ENCODE assay signal across 8 cellular contexts in the genomic region with DNA sequence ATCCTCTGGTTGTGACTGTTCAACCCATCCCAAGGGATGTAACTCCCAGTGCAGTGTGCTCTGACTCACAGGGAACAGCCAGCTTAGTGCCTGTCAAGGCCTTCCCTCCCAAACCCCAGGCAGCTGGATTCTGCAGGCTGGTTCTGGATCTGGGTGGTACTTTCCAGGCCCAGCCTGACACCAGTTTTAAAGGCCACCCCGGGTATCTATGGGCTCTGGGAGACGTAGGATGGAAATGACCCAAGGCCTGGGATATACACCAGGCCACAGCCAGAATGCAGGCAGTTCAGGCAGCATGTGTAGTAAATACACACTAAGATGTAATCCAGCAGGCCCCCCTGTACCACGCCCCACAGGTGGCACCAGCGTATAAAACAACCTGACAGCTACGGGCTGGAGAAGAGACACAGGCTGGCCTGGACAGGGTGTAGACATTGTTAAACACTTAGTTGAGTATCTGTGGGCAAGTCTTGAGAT.
DNase-seq lines count a peak whose midpoint lies in the region; ATAC-seq and TF ChIP-seq lines count a peak whose summit lies in the region.

No MANE protein-coding gene starts in this region.

- DNase-seq in stimulated activated naive CD4-positive, alpha-beta T cell (lab: John Stamatoyannopoulos, UW): peak in 5 of 6 experiments; percentile 8 to 62 (median 41)
- DNase-seq in stimulated activated naive CD4-positive, alpha-beta T cell treated with Interleukin-2 at 50 U/mL for 16 hours (lab: John Stamatoyannopoulos, UW): no peak
- DNase-seq in epithelial cell of esophagus (ENCODE audit: low read depth): peak; percentile 81
- DNase-seq in stimulated activated effector memory CD8-positive, alpha-beta T cell treated with anti-CD3 and anti-CD28 coated beads, Interleukin-12 subunit alpha, Interleukin-12 subunit beta, amount 100 ng/mL, for 72 hours (ENCODE audit: low spot score in 2 of 2): peak; percentile 3 to 63
- DNase-seq in NCI-H345 (lab: John Stamatoyannopoulos, UW): no peak
- DNase-seq in G401 (ENCODE audit: low spot score): no peak

- H3K4me1 Mint-ChIP-seq in stimulated activated effector memory CD8-positive, alpha-beta T cell treated with anti-CD3 and anti-CD28 coated beads, Interleukin-12 subunit alpha, Interleukin-12 subunit beta, amount 100 ng/mL, for 72 hours: peaks cover 28% of the 10 kb centered on the region

- peak overlapping the region; percentile 55 for H3K4me3 Mint-ChIP-seq in stimulated activated effector memory CD8-positive, alpha-beta T cell treated with anti-CD3 and anti-CD28 coated beads, Interleukin-12 subunit alpha, Interleukin-12 subunit beta, amount 100 ng/mL, for 72 hours

- H3K4me3 ChIP-seq in WI38 (ENCODE audit: low read depth, low read length) (peak overlapping the region; percentile 0; the same call in 1 of the 2 replicates), epithelial cell of esophagus (ENCODE audit: low read length) (no peak overlapping the region)

- in situ Hi-C loops in G401 (cut with HindIII; ENCODE audit: low sequenced_read_pairs): no loop called here

- TF ChIP-seq CTCF in WI38 (IDR thresholded peaks at IDR 0.05; ENCODE audit: low read depth, low read length) (no peak), epithelial cell of esophagus (IDR thresholded peaks at IDR 0.05; ENCODE audit: insufficient read depth, low read depth, low read length, missing control alignments) (no peak)

- H3K36me3 Mint-ChIP-seq in stimulated activated effector memory CD8-positive, alpha-beta T cell treated with anti-CD3 and anti-CD28 coated beads, Interleukin-12 subunit alpha, Interleukin-12 subunit beta, amount 100 ng/mL, for 72 hours: no peaks in the 10 kb centered on the region

- H3K9me3 Mint-ChIP-seq in stimulated activated effector memory CD8-positive, alpha-beta T cell treated with anti-CD3 and anti-CD28 coated beads, Interleukin-12 subunit alpha, Interleukin-12 subunit beta, amount 100 ng/mL, for 72 hours: no peaks in the 10 kb centered on the region

- peak; percentile 42 for ATAC-seq in HG03175 (IDR thresholded peaks at IDR 0.05; ENCODE audit: unreplicated experiment)
- peak; percentile 65 for ATAC-seq in stimulated activated effector memory CD8-positive, alpha-beta T cell treated with anti-CD3 and anti-CD28 coated beads, Interleukin-12 subunit alpha, Interleukin-12 subunit beta, amount 100 ng/mL, for 72 hours

- H3K27ac Mint-ChIP-seq in stimulated activated effector memory CD8-positive, alpha-beta T cell treated with anti-CD3 and anti-CD28 coated beads, Interleukin-12 subunit alpha, Interleukin-12 subunit beta, amount 100 ng/mL, for 72 hours: peak overlapping the region; percentile 87

Comparison
In these comparisons a context has a peak if more than half of its experiments do, and no peak if none do; other contexts are left out.
1. DNase-seq: peak in stimulated activated naive CD4-positive, alpha-beta T cell (5 of 6), epithelial cell of esophagus (single experiment) and stimulated activated effector memory CD8-positive, alpha-beta T cell treated with anti-CD3 and anti-CD28 coated beads, Interleukin-12 subunit alpha, Interleukin-12 subunit beta, amount 100 ng/mL, for 72 hours (2 of 2); none in stimulated activated naive CD4-positive, alpha-beta T cell treated with Interleukin-2 at 50 U/mL for 16 hours (single experiment), NCI-H345 (single experiment) and G401 (single experiment).